20 cellular contexts compared by ENCODE assay signal in the genomic region with DNA sequence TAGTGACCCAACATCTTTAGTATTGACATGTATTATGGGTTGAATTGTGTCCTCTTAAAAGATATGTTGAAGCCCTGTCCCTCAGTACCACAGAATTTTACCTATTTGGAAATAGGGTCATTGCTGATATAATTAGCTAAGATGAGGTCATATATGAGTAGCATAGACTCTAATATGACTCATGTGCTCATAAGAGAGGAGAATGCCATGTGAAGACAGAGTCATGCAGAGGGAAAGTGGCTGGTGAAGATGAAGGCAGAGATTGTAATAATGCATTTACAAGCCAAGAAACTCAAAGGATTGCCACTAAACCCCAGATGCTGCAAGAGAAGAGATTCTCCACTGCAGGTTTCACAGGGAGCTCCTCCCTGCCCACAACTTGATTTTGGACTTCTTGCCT.
DNase-seq lines count a peak whose midpoint lies in the region; ATAC-seq and TF ChIP-seq lines count a peak whose summit lies in the region.
"Had no signal": no experiment of that assay in that cellular context is flagged by ENCODE, and none has a peak within 500 bp of the region (broad histone marks: within the 10 kb centered on the region; RNA-seq: fewer than 3 reads in every experiment).

No MANE protein-coding gene starts in this region.

- no peaks in the 10 kb centered on the region for H3K4me1 ChIP-seq in GM23248 (ENCODE audit: insufficient read depth)
- H3K4me1 ChIP-seq: colonic mucosa had no signal

- no peaks in the 10 kb centered on the region for H3K36me3 ChIP-seq in GM23248 (ENCODE audit: low read depth)
- H3K36me3 ChIP-seq: colonic mucosa had no signal

- TF ChIP-seq CTCF in nephron progenitor cell (IDR thresholded peaks at IDR 0.05) = no peak

- H4K20me1 ChIP-seq in GM23248 (ENCODE audit: insufficient read depth) = no peaks in the 10 kb centered on the region

- H3K4me1 Mint-ChIP-seq in nephron progenitor cell = no peaks in the 10 kb centered on the region

- in situ Hi-C loops in GM23248 (cut with MboI) = no loop called here

- no peaks in the 10 kb centered on the region for H3K36me3 Mint-ChIP-seq in nephron progenitor cell (ENCODE audit: low read depth)

- no peaks in the 10 kb centered on the region for H3K27me3 Mint-ChIP-seq in nephron progenitor cell (ENCODE audit: low read depth, poor library complexity)

- no peak overlapping the region for H2AFZ ChIP-seq in GM23248
- H2AFZ ChIP-seq: PC-9 had no signal

- no peak overlapping the region for H3K4me3 Mint-ChIP-seq in nephron progenitor cell

- H3K27ac Mint-ChIP-seq in nephron progenitor cell = no peak overlapping the region

- DNase-seq in GM23248 (peak; percentile 5), RPMI7951 (ENCODE audit: low read depth) (peak; percentile 87), dermis blood vessel endothelial cell (peak; percentile 25), kidney tubule cell (ENCODE audit: low spot score) (peak; percentile 42), nephron progenitor cell (no peak)
- DNase-seq in stimulated activated CD4-positive, alpha-beta T cell treated with anti-CD3 and anti-CD28 coated beads, Interleukin-4, amount 100 ng/mL, for 4 hours = no peak
- no peak for DNase-seq in activated CD8-positive, alpha-beta memory T cell treated with anti-CD3 and anti-CD28 coated beads, Interleukin-2, amount 50 U/mL, for 48 hours
- DNase-seq: activated CD4-positive, alpha-beta T cell treated with anti-CD3 and anti-CD28 coated beads for 4 hours; activated naive CD4-positive, alpha-beta T cell; aorta; colonic mucosa; glutamatergic neuron; Kasumi-1; NCI-H1417; NCI-H82; occipital lobe; PC-9; right cardiac atrium; stimulated activated CD4-positive, alpha-beta T cell treated with anti-CD3 and anti-CD28 coated beads, Interleukin-1b, Interleukin-23, amount 100 ng/mL, for 48 hours had no signal

- H3K9me3 ChIP-seq in GM23248 (ENCODE audit: low read depth) = no peaks in the 10 kb centered on the region
- H3K9me3 ChIP-seq: colonic mucosa had no signal

- no peaks in the 10 kb centered on the region for H3F3A ChIP-seq in GM23248 (ENCODE audit: insufficient read depth)

- no peaks in the 10 kb centered on the region for H3K9me3 Mint-ChIP-seq in nephron progenitor cell

- H3K79me2 ChIP-seq in GM23248 (ENCODE audit: insufficient read depth) = no peaks in the 10 kb centered on the region

- H3K9ac ChIP-seq in GM23248 = no peak overlapping the region

- H3K27ac ChIP-seq in GM23248 = no peak overlapping the region
- H3K27ac ChIP-seq: colonic mucosa, PC-9 had no signal

- no peak for ATAC-seq in GM21367 (IDR thresholded peaks at IDR 0.05; ENCODE audit: unreplicated experiment)
- ATAC-seq: right cardiac atrium had no signal

- H3K27me3 ChIP-seq in GM23248 (replicated peaks; ENCODE audit: insufficient read depth) = no peaks in the 10 kb centered on the region
- H3K27me3 ChIP-seq: colonic mucosa had no signal

- H3K4me2 ChIP-seq in GM23248 (ENCODE audit: unreplicated experiment) = no peak overlapping the region
- H3K4me2 ChIP-seq: PC-9 had no signal

- no peak overlapping the region for H3K4me3 ChIP-seq in GM23248
- H3K4me3 ChIP-seq: colonic mucosa, PC-9 had no signal

- no peaks in the 10 kb centered on the region for H3K9me2 ChIP-seq in GM23248 (ENCODE audit: insufficient read depth)

Comparison
In these comparisons a context has a peak if more than half of its experiments do, and no peak if none do; other contexts are left out.
1. DNase-seq: peak in GM23248 (single experiment), RPMI7951 (single experiment), dermis blood vessel endothelial cell (single experiment) and kidney tubule cell (single experiment); none in nephron progenitor cell (single experiment), stimulated activated CD4-positive, alpha-beta T cell treated with anti-CD3 and anti-CD28 coated beads, Interleukin-4, amount 100 ng/mL, for 4 hours (0 of 2) and activated CD8-positive, alpha-beta memory T cell treated with anti-CD3 and anti-CD28 coated beads, Interleukin-2, amount 50 U/mL, for 48 hours (single experiment).